In the genomic region with DNA sequence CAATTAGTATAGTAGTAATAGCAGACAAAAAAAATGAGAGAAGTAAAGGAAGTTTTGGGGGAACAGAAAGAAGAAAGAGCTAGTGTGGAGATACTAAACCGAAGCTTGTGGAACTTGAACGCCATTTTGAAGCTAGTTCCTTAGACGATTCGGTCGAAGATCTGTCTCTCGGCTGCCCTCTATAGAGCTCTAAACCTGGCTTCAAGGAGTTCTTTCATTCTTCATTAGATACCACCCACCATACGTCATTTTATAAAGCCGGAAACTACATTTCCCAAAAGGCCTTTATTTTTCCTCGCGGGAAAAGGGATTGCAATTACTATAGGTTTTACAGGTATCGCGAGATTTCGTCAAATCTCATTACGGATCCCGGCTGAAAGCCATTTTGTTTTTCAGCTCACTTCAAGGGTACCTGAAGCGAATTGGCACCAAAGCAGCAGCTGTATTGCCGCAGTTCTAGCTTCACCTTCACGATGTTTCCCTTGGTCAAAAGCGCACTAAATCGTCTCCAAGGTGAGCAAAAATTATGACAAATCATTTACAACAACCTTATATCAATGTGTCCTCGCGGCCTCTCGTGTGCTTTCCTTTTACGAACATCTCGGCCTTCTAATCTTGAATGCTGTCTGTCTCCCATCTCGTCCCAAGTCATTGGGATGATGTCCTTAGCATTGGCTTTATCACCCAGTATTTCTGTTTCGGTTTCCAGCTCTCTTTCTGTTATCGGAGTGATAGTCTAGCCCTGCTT, we compare ENCODE assay signal across 1 cellular context.
TF ChIP-seq lines count a peak whose summit lies in the region.

A gene with protein sequence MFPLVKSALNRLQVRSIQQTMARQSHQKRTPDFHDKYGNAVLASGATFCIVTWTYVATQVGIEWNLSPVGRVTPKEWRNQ (plus strand): TSS at position 388 of the 748 bp plus-strand sequence. CDS start 86 bp downstream, at position 474.

TF ChIP-seq in H1, 55 proteins besides CTCF, POLR2A, EP300 and RAD21 (continued from another document):
- TF ChIP-seq SUZ12 (IDR thresholded peaks at IDR 0.05; ENCODE audit: low read length) (no peak), TAF1 (IDR thresholded peaks at IDR 0.05; ENCODE audit: low read depth, low read length) (peak; percentile 97), POLR2AphosphoS5 (IDR thresholded peaks at IDR 0.05; ENCODE audit: low read depth, low read length) (peak; percentile 88), SAP30 (IDR thresholded peaks at IDR 0.05; ENCODE audit: insufficient read depth, insufficient replicate concordance, low read length) (peak; percentile 20), PHF8 (conservative IDR thresholded peaks at IDR 0.05; ENCODE audit: low read depth, low read length) (peak; percentile 38), FOSL1 (IDR thresholded peaks at IDR 0.05; ENCODE audit: insufficient read depth, low read depth, low read length) (no peak), YY1 (IDR thresholded peaks at IDR 0.05; ENCODE audit: low read depth, low read length) (peak; percentile 84), CREB1 (IDR thresholded peaks at IDR 0.05) (peak; percentile 78; the same call in 1 of the 2 replicates), KDM5A (IDR thresholded peaks at IDR 0.05; ENCODE audit: low read length) (no peak), EGR1 (IDR thresholded peaks at IDR 0.05; ENCODE audit: borderline replicate concordance, low read depth, low read length) (no peak), JUND (IDR thresholded peaks at IDR 0.05; ENCODE audit: low read length) (no peak), TEAD4 (IDR thresholded peaks at IDR 0.05; ENCODE audit: low read depth, low read length) (no peak), SIX5 (IDR thresholded peaks at IDR 0.05; ENCODE audit: low read depth, low read length) (peak; percentile 63), SP2 (IDR thresholded peaks at IDR 0.05; ENCODE audit: low read length) (no peak)
- TF ChIP-seq, protein P1, sequence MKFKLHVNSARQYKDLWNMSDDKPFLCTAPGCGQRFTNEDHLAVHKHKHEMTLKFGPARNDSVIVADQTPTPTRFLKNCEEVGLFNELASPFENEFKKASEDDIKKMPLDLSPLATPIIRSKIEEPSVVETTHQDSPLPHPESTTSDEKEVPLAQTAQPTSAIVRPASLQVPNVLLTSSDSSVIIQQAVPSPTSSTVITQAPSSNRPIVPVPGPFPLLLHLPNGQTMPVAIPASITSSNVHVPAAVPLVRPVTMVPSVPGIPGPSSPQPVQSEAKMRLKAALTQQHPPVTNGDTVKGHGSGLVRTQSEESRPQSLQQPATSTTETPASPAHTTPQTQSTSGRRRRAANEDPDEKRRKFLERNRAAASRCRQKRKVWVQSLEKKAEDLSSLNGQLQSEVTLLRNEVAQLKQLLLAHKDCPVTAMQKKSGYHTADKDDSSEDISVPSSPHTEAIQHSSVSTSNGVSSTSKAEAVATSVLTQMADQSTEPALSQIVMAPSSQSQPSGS (IDR thresholded peaks at IDR 0.05; ENCODE audit: low read length): peak; percentile 94
- TF ChIP-seq, protein P2, sequence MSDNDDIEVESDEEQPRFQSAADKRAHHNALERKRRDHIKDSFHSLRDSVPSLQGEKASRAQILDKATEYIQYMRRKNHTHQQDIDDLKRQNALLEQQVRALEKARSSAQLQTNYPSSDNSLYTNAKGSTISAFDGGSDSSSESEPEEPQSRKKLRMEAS (IDR thresholded peaks at IDR 0.05): no peak
TF ChIP-seq in H1: peak in this region for 15.
